ENCODE assay signal across 33 cellular contexts in genomic region chr3:154349223-154349622, GRCh38.
"Had no signal": no experiment of that assay in that cellular context is flagged by ENCODE, and none has a peak within 500 bp of the region (broad histone marks: within the 10 kb centered on the region; RNA-seq: fewer than 3 reads in every experiment).

No MANE protein-coding gene starts in this region.

- H2AFZ ChIP-seq: PC-9 had no signal

- H3K4me2 ChIP-seq: PC-9 had no signal

- H3K27me3 ChIP-seq: MG63, SJCRH30 had no signal

- H3K27ac ChIP-seq: PC-9, RWPE1, SJCRH30, SK-N-MC had no signal

- H3K4me1 ChIP-seq: SJCRH30 had no signal

- H3K9me3 ChIP-seq: MG63, SJCRH30 had no signal

- H3K4me3 ChIP-seq: MG63, PC-9, SJCRH30, SK-N-MC had no signal

- ATAC-seq: Panc1, Right ventricle myocardium inferior, SK-N-SH treated with all-trans-retinoic acid at 6 μM for 48 hours, T-cell had no signal

- H3K36me3 ChIP-seq: MG63, SJCRH30 had no signal

- DNase-seq: Kasumi-1, MG63, NCI-H1048, NCI-H1092 treated with DMSO at 0.1 percent for 48 hours, NCI-H1105 treated with DMSO at 0.1 percent for 48 hours, NCI-H1417, NCI-H1436, NCI-H146, NCI-H1694, NCI-H187, NCI-H1930, NCI-H2029 treated with DMSO at 0.1 percent for 48 hours, NCI-H2081 treated with DMSO at 0.1 percent for 48 hours, NCI-H2107, NCI-H2171, NCI-H226, NCI-H446 treated with DMSO at 0.1 percent for 48 hours, NCI-H510A, NCI-H524, NCI-H526, NCI-H69, NCI-H748 treated with DMSO at 0.1 percent for 48 hours, NCI-H82, PC-9, SHP77, SIG-M5, SJCRH30, T-cell had no signal
